ENCODE assay signal across 31 cellular contexts in the genomic region with DNA sequence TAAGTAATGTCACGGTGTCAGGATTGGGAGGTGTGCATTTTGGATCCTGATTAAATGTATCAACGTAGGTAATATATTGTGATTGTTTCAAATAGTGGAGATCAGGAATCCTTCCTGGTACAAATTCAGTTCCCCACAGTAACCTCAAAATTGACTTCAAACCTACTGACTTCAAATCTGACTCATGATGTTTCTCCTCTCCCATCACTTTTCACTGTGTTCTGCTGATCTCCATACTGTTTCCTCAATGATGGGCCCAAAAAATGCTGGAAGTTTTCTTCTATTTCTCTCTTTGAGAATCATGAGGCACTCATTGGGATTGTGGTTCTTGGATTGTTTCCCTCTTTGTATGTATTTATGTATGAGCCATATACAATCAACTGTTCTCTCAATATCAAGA.
"Had no signal": no experiment of that assay in that cellular context is flagged by ENCODE, and none has a peak within 500 bp of the region (broad histone marks: within the 10 kb centered on the region; RNA-seq: fewer than 3 reads in every experiment).

No MANE protein-coding gene starts in this region.

- H3K36me3 ChIP-seq: esophagus squamous epithelium, gastroesophageal sphincter, prostate gland, suprapubic skin, transverse colon, upper lobe of right lung, uterus had no signal

- H3K4me2 ChIP-seq: hepatocyte, smooth muscle cell had no signal

- H3K27ac Mint-ChIP-seq: effector memory CD8-positive, alpha-beta T cell; memory B cell; mesothelial cell of epicardium; naive B cell; natural killer cell treated with Interleukin-12 subunit alpha and Interleukin-12 subunit beta and Interleukin-15 and Interleukin-18, amount 100 ng/mL, for 72 hours; stimulated activated naive CD8-positive, alpha-beta T cell treated with anti-CD3 and anti-CD28 coated beads, Interleukin-15, amount 100 ng/mL, for 72 hours had no signal

- H3K4me3 Mint-ChIP-seq: effector memory CD8-positive, alpha-beta T cell; memory B cell; mesothelial cell of epicardium; naive B cell; natural killer cell treated with Interleukin-12 subunit alpha and Interleukin-12 subunit beta and Interleukin-15 and Interleukin-18, amount 100 ng/mL, for 72 hours; neural crest cell; stimulated activated naive CD8-positive, alpha-beta T cell treated with anti-CD3 and anti-CD28 coated beads, Interleukin-15, amount 100 ng/mL, for 72 hours had no signal

- H3K4me1 Mint-ChIP-seq: memory B cell; naive B cell; neural crest cell; stimulated activated naive CD8-positive, alpha-beta T cell treated with anti-CD3 and anti-CD28 coated beads, Interleukin-15, amount 100 ng/mL, for 72 hours had no signal

- H3K79me2 ChIP-seq: hepatocyte had no signal

- DNase-seq: cortex of kidney; effector memory CD8-positive, alpha-beta T cell; erythroblast; esophagus squamous epithelium; foreskin keratinocyte; heart left ventricle; kidney; mucosa of descending colon; naive B cell; stimulated activated CD4-positive, alpha-beta T cell treated with anti-CD3 and anti-CD28 coated beads, Interleukin-12 subunit alpha, Interleukin-12 subunit beta, amount 100 ng/mL, for 4 hours; stimulated activated CD4-positive, alpha-beta T cell treated with anti-CD3 and anti-CD28 coated beads, Interleukin-1b, Interleukin-23, amount 100 ng/mL, for 48 hours; stimulated activated CD4-positive, alpha-beta T cell treated with anti-CD3 and anti-CD28 coated beads, Interleukin-4, amount 100 ng/mL, for 1 hour; stimulated activated CD8-positive, alpha-beta memory T cell treated with anti-CD3 and anti-CD28 coated beads, Interleukin-4, amount 100 ng/mL, for 48 hours; stimulated activated naive CD4-positive, alpha-beta T cell; stimulated activated naive CD8-positive, alpha-beta T cell treated with anti-CD3 and anti-CD28 coated beads, Interleukin-15, amount 100 ng/mL, for 72 hours; transverse colon; upper lobe of right lung; uterus had no signal

- H3K4me1 ChIP-seq: esophagus squamous epithelium, foreskin keratinocyte, gastroesophageal sphincter, prostate gland, suprapubic skin, transverse colon, upper lobe of right lung, uterus had no signal

- ATAC-seq: effector memory CD8-positive, alpha-beta T cell; foreskin keratinocyte; gastroesophageal sphincter; left lobe of liver; mucosa of descending colon; natural killer cell treated with Interleukin-12 subunit alpha and Interleukin-12 subunit beta and Interleukin-15 and Interleukin-18, amount 100 ng/mL, for 72 hours; sciatic nerve; stimulated activated naive CD8-positive, alpha-beta T cell treated with anti-CD3 and anti-CD28 coated beads, Interleukin-15, amount 100 ng/mL, for 72 hours; upper lobe of right lung had no signal

- H3K27me3 Mint-ChIP-seq: effector memory CD8-positive, alpha-beta T cell; memory B cell; naive B cell; stimulated activated naive CD8-positive, alpha-beta T cell treated with anti-CD3 and anti-CD28 coated beads, Interleukin-15, amount 100 ng/mL, for 72 hours had no signal

- H3K27ac ChIP-seq: esophagus squamous epithelium, foreskin keratinocyte, gastroesophageal sphincter, heart left ventricle, hepatocyte, prostate gland, right atrium auricular region, suprapubic skin, transverse colon, upper lobe of right lung, uterus had no signal

- H3K9me3 ChIP-seq: esophagus squamous epithelium, gastroesophageal sphincter, heart left ventricle, mucosa of descending colon, prostate gland, right atrium auricular region, suprapubic skin, transverse colon, upper lobe of right lung, uterus had no signal

- H3K9me3 Mint-ChIP-seq: memory B cell; neural crest cell; stimulated activated naive CD8-positive, alpha-beta T cell treated with anti-CD3 and anti-CD28 coated beads, Interleukin-15, amount 100 ng/mL, for 72 hours had no signal

- H3K27me3 ChIP-seq: esophagus squamous epithelium, gastroesophageal sphincter, heart left ventricle, hepatocyte, right atrium auricular region, suprapubic skin, transverse colon, upper lobe of right lung, uterus had no signal

- H3K4me3 ChIP-seq: esophagus squamous epithelium, gastroesophageal sphincter, heart left ventricle, hepatocyte, lung, mucosa of descending colon, prostate gland, right atrium auricular region, smooth muscle cell, suprapubic skin, transverse colon, upper lobe of right lung, uterus had no signal

- H2AFZ ChIP-seq: hepatocyte had no signal

- H3K36me3 Mint-ChIP-seq: memory B cell; naive B cell; natural killer cell treated with Interleukin-12 subunit alpha and Interleukin-12 subunit beta and Interleukin-15 and Interleukin-18, amount 100 ng/mL, for 72 hours had no signal
